Comparison of ENCODE assay signal across 10 cellular contexts in genomic region chr4:65670331-65671031, GRCh38. TPM values are rescaled to one million over a fixed set of nuclear protein-coding genes. Genes with fewer than 3 reads are reported as not detected.
A peak's percentile ranks its signal among the peaks of the same experiment; 100 is the strongest.
DNase-seq lines count a peak whose midpoint lies in the region; ATAC-seq, FAIRE-seq and TF ChIP-seq lines count a peak whose summit lies in the region.
"Had no signal": no experiment of that assay in that cellular context is flagged by ENCODE, and none has a peak within 500 bp of the region (broad histone marks: within the 10 kb centered on the region; RNA-seq: fewer than 3 reads in every experiment).

TSS of gene EPHA5 (minus strand) at chr4:65670489. CDS start at chr4:65669742, 747 bp downstream.

- H3K4me1 ChIP-seq in iPS-15b (ENCODE audit: control insufficient read depth, insufficient read depth, low read length): peaks cover 5% of the 10 kb centered on the region

- H3K9me3 ChIP-seq in iPS-15b (ENCODE audit: control insufficient read depth, insufficient read depth, low read length): no peaks in the 10 kb centered on the region

- H3K27me3 ChIP-seq in iPS-15b (ENCODE audit: control insufficient read depth, insufficient read depth, low read length): peaks cover 82% of the 10 kb centered on the region

- FAIRE-seq in H54 (lab: Jason Lieb, UNC): no peak
- FAIRE-seq: colon, GM18507 had no signal

- CTCF ChIA-PET in AG04449 (lab: Yijun Ruan, JAX): no interaction called here

- peak; percentile 68 for TF ChIP-seq POLR2A in H54 (IDR thresholded peaks at IDR 0.05; ENCODE audit: low read depth, low read length)

- H3K4me3 ChIP-seq in AG04449 (ENCODE audit: low read depth, low read length) (peak within 1 kb of the TSS; percentile 52), iPS-15b (ENCODE audit: low read depth, low read length) (peak within 1 kb of the TSS; percentile 77)

- POLR2A ChIA-PET in AG04449 (lab: Yijun Ruan, JAX): no interaction called here

- DNase-seq in AG04449 (ENCODE audit: low read depth, low spot score): peak; percentile 21
- DNase-seq in H54 (ENCODE audit: insufficient read length, low spot score): peak; percentile 32
- peak; percentile 78 to 88 for DNase-seq in NCI-H524 (lab: John Stamatoyannopoulos, UW)
- DNase-seq in T47D (ENCODE audit: low read depth in 1 of 2, low spot score in 1 of 2): peak; percentile 33 to 54
- peak; percentile 88 for DNase-seq in sciatic nerve (ENCODE audit: low spot score)
- no peak for DNase-seq in GM19240 (ENCODE audit: insufficient read length, low spot score)

- H3K9ac ChIP-seq in iPS-15b (ENCODE audit: low read depth, low read length): no peak within 1 kb of the TSS

- ATAC-seq in sciatic nerve (peak; percentile 92), GM21825 (IDR thresholded peaks at IDR 0.05; ENCODE audit: unreplicated experiment) (no peak)

- peak; percentile 35 for TF ChIP-seq CTCF in AG04449 (IDR thresholded peaks at IDR 0.05; ENCODE audit: insufficient read depth, low read length, missing control alignments)

- in situ Hi-C loops in T47D (cut with HindIII; ENCODE audit: low pct_unique_long_range_greater_than_20kb, low sequenced_read_pairs): no loop called here

- H3K36me3 ChIP-seq in iPS-15b (ENCODE audit: control insufficient read depth, insufficient read depth, low read length): no peaks in the 10 kb centered on the region

- intact Hi-C loops in sciatic nerve (cut with DNase I): no loop called here

RNA-seq across cellular contexts. Expression of gene EPHA5, which starts in this region (rescaled TPM):
- 8.9 TPM for total RNA-seq in sciatic nerve
